11 cellular contexts compared by ENCODE assay signal in the genomic region with DNA sequence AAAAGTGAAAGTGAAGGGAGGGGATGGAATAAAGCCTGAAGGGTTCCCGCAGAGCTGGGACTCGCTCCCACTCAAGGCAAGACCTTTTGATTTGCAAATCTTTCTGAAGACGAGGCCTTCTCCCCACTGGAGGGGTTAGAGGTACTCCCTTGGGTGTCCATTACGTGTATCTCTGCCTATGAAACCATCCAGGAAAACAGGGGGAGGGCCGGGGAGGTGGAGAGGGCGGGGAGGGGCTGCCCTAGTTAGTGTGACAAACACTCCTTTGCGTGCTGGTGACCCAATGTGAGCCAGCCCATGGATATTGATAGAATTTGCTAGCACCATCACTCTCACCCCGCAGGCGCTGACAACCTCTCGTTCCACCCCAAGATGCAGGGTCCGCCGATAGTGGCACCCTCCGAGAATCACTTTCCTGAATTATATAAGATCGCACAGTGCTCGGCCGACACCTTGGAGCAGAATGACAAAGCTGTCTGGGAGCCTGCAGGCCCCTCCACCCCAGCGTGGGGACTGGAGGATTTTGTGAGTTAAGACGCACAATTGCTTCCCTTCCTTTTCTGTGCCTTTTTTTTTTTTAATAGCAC.
DNase-seq lines count a peak whose midpoint lies in the region; ATAC-seq and TF ChIP-seq lines count a peak whose summit lies in the region.
"Had no signal": no experiment of that assay in that cellular context is flagged by ENCODE, and none has a peak within 500 bp of the region (broad histone marks: within the 10 kb centered on the region; RNA-seq: fewer than 3 reads in every experiment).

No MANE protein-coding gene starts in this region.

- no peaks in the 10 kb centered on the region for H3K36me3 Mint-ChIP-seq in activated T-cell treated with anti-CD3 and anti-CD28 coated beads, Interleukin-2, amount 50 U/mL, for 4 hours (ENCODE audit: insufficient read depth)

- DNase-seq in activated T-cell treated with anti-CD3 and anti-CD28 coated beads, Interleukin-2, amount 50 U/mL, for 4 hours: no peak
- no peak for DNase-seq in activated T-cell treated with anti-CD3 and anti-CD28 coated beads, Interleukin-2, amount 50 U/mL, for 1 hour
- DNase-seq in cardiac fibroblast (ENCODE audit: low read depth in 2 of 2): peak; percentile 7 to 12
- DNase-seq in upper lobe of left lung: no peak
- no peak for DNase-seq in stimulated activated CD8-positive, alpha-beta memory T cell treated with anti-CD3 and anti-CD28 coated beads, Interleukin-4, amount 100 ng/mL, for 48 hours
- no peak for DNase-seq in NCI-H2107 treated with DMSO at 0.1 percent for 48 hours (lab: John Stamatoyannopoulos, UW; ENCODE audit: unreplicated experiment)
- DNase-seq in superior temporal gyrus (ENCODE audit: extremely low spot score): no peak
- DNase-seq: NCI-H2029 had no signal

- H3K36me3 ChIP-seq in muscle layer of colon (ENCODE audit: insufficient read depth, low read length) (no peaks in the 10 kb centered on the region), upper lobe of left lung (peaks cover 0 to under 1% (median 0%) of the 10 kb centered on the region in 4 donors)

- 47 to 64% methylated on average over 18 of the region's 18 CpGs for WGBS in upper lobe of left lung, 2 donors

- H3K9ac ChIP-seq in muscle layer of colon (ENCODE audit: low read length): peak overlapping the region; percentile 39

- H3K4me3 ChIP-seq in cardiac fibroblast (replicated peaks in 1 of 2; ENCODE audit: low read depth in 2 of 2, low read length in 2 of 2) (peak overlapping the region; percentile 11 to 21), muscle layer of colon (ENCODE audit: low read depth in 1 of 2, low read length in 2 of 2) (peak overlapping the region; percentile 15 to 49), upper lobe of left lung (peak overlapping the region in 3 of 4 donors; percentile 17 to 43 (median 42))

- H3K9me3 ChIP-seq in muscle layer of colon (ENCODE audit: low read length): no peaks in the 10 kb centered on the region
- H3K9me3 ChIP-seq in upper lobe of left lung: no peaks in the 10 kb centered on the region

- H3K4me1 ChIP-seq in muscle layer of colon (ENCODE audit: insufficient read depth, low read length): no peaks in the 10 kb centered on the region
- H3K4me1 ChIP-seq in upper lobe of left lung: peaks cover 3 to 13% (median 6%) of the 10 kb centered on the region in 4 donors

- no peak overlapping the region for H3K27ac ChIP-seq in muscle layer of colon (ENCODE audit: low read depth, low read length)
- no peak overlapping the region for H3K27ac ChIP-seq in upper lobe of left lung
- H3K27ac ChIP-seq: C4-2B, epithelial cell of prostate had no signal

- ATAC-seq in activated T-cell treated with anti-CD3 and anti-CD28 coated beads, Interleukin-2, amount 50 U/mL, for 4 hours: peak; percentile 29 to 42
- peak in 1 of 2 donors; percentile 6 for ATAC-seq in upper lobe of left lung (ENCODE audit: low FRiP score in 2 of 2)

- no peak for TF ChIP-seq POLR2A in upper lobe of left lung (IDR thresholded peaks at IDR 0.05)

- H3K9me3 Mint-ChIP-seq in activated T-cell treated with anti-CD3 and anti-CD28 coated beads, Interleukin-2, amount 50 U/mL, for 4 hours: no peaks in the 10 kb centered on the region

- no peaks in the 10 kb centered on the region for H3K27me3 ChIP-seq in muscle layer of colon (ENCODE audit: control insufficient read depth in 1 of 2, insufficient read depth in 2 of 2, low read length in 2 of 2)
- H3K27me3 ChIP-seq in upper lobe of left lung: no peaks in the 10 kb centered on the region

- H3K4me1 Mint-ChIP-seq in activated T-cell treated with anti-CD3 and anti-CD28 coated beads, Interleukin-2, amount 50 U/mL, for 4 hours (ENCODE audit: low read depth): peaks cover 7% of the 10 kb centered on the region

- H3K4me3 Mint-ChIP-seq in activated T-cell treated with anti-CD3 and anti-CD28 coated beads, Interleukin-2, amount 50 U/mL, for 4 hours: peak overlapping the region; percentile 81

- no peaks in the 10 kb centered on the region for H3K27me3 Mint-ChIP-seq in activated T-cell treated with anti-CD3 and anti-CD28 coated beads, Interleukin-2, amount 50 U/mL, for 4 hours (ENCODE audit: low read depth)

- no peak for TF ChIP-seq EP300 in upper lobe of left lung (IDR thresholded peaks at IDR 0.05)

- TF ChIP-seq CTCF in cardiac fibroblast (IDR thresholded peaks at IDR 0.05; ENCODE audit: low read depth, low read length) (no peak), upper lobe of left lung (IDR thresholded peaks at IDR 0.05) (no peak)

Comparison
In these comparisons a context has a peak if more than half of its experiments do, and no peak if none do; other contexts are left out.
1. DNase-seq: peak in cardiac fibroblast (2 of 2); none in activated T-cell treated with anti-CD3 and anti-CD28 coated beads, Interleukin-2, amount 50 U/mL, for 4 hours (single experiment), activated T-cell treated with anti-CD3 and anti-CD28 coated beads, Interleukin-2, amount 50 U/mL, for 1 hour (single experiment), upper lobe of left lung (0 of 2), stimulated activated CD8-positive, alpha-beta memory T cell treated with anti-CD3 and anti-CD28 coated beads, Interleukin-4, amount 100 ng/mL, for 48 hours (single experiment), NCI-H2107 treated with DMSO at 0.1 percent for 48 hours (single experiment) and superior temporal gyrus (single experiment).
2. Peak in every context shown above with its lines, with median percentiles within 50 percentile points of each other: H3K4me3 ChIP-seq.